20 cellular contexts compared by ENCODE assay signal in genomic region chr6:130577178-130577919, GRCh38.
DNase-seq lines count a peak whose midpoint lies in the region; ATAC-seq and TF ChIP-seq lines count a peak whose summit lies in the region.
"Had no signal": no experiment of that assay in that cellular context is flagged by ENCODE, and none has a peak within 500 bp of the region (broad histone marks: within the 10 kb centered on the region; RNA-seq: fewer than 3 reads in every experiment).

No MANE protein-coding gene starts in this region.

- no peaks in the 10 kb centered on the region for H3K9me3 Mint-ChIP-seq in activated naive CD4-positive, alpha-beta T cell treated with anti-CD3 and anti-CD28 coated beads, Interleukin-2, amount 50 U/mL, for 24 hours
- H3K9me3 Mint-ChIP-seq in activated naive CD4-positive, alpha-beta T cell treated with anti-CD3 and anti-CD28 coated beads, Interleukin-2, amount 50 U/mL, for 72 hours, result peaks cover 0 to 5% of the 10 kb centered on the region in 2 donors
- H3K9me3 Mint-ChIP-seq in T-helper 1 cell treated with Interleukin-12 subunit alpha and Interleukin-12 subunit beta and Interleukin-4 antibody, amounts not matched to agents 30 μg/mL and 1 μg/mL, for 36 hours, result peaks cover 44% of the 10 kb centered on the region
- H3K9me3 Mint-ChIP-seq in central memory CD8-positive, alpha-beta T cell, result no peaks in the 10 kb centered on the region

- whole genome bisulfite sequencing in thyroid gland, 2 donors, result 65 to 71% methylated on average over 7 to 8 of the region's 8 CpGs

- H3K27me3 Mint-ChIP-seq in activated naive CD4-positive, alpha-beta T cell treated with anti-CD3 and anti-CD28 coated beads, Interleukin-2, amount 50 U/mL, for 24 hours, result no peaks in the 10 kb centered on the region
- H3K27me3 Mint-ChIP-seq in T-helper 1 cell treated with Interleukin-12 subunit alpha and Interleukin-12 subunit beta and Interleukin-4 antibody, amounts not matched to agents 30 μg/mL and 1 μg/mL, for 36 hours (ENCODE audit: low read depth), result no peaks in the 10 kb centered on the region
- no peaks in the 10 kb centered on the region for H3K27me3 Mint-ChIP-seq in central memory CD8-positive, alpha-beta T cell

- H3K36me3 Mint-ChIP-seq in activated naive CD4-positive, alpha-beta T cell treated with anti-CD3 and anti-CD28 coated beads, Interleukin-2, amount 50 U/mL, for 24 hours, result no peaks in the 10 kb centered on the region
- H3K36me3 Mint-ChIP-seq in activated naive CD4-positive, alpha-beta T cell treated with anti-CD3 and anti-CD28 coated beads, Interleukin-2, amount 50 U/mL, for 72 hours, result no peaks in the 10 kb centered on the region
- peaks cover 47% of the 10 kb centered on the region for H3K36me3 Mint-ChIP-seq in T-helper 1 cell treated with Interleukin-12 subunit alpha and Interleukin-12 subunit beta and Interleukin-4 antibody, amounts not matched to agents 30 μg/mL and 1 μg/mL, for 36 hours (ENCODE audit: low read depth)
- peaks cover 9% of the 10 kb centered on the region for H3K36me3 Mint-ChIP-seq in central memory CD8-positive, alpha-beta T cell (ENCODE audit: insufficient read depth)

- no peak for ATAC-seq in activated naive CD4-positive, alpha-beta T cell treated with anti-CD3 and anti-CD28 coated beads, Interleukin-2, amount 50 U/mL, for 72 hours
- ATAC-seq in central memory CD8-positive, alpha-beta T cell (replicated peaks; ENCODE audit: extremely low read depth, poor library complexity, severe bottlenecking), result peak; percentile 47
- ATAC-seq: K562, left lung, upper lobe of right lung had no signal

- H3K27ac ChIP-seq in thyroid gland, result no peak overlapping the region
- H3K27ac ChIP-seq: esophagus squamous epithelium, left lung, right atrium auricular region, RWPE1 had no signal

- H3K4me1 ChIP-seq in thyroid gland, result no peaks in the 10 kb centered on the region
- H3K4me1 ChIP-seq: esophagus squamous epithelium, left lung, right atrium auricular region, upper lobe of right lung had no signal

- no peaks in the 10 kb centered on the region for H3K27me3 ChIP-seq in thyroid gland
- H3K27me3 ChIP-seq: esophagus squamous epithelium, left lung, right atrium auricular region, upper lobe of right lung had no signal

- H3K4me1 Mint-ChIP-seq in activated naive CD4-positive, alpha-beta T cell treated with anti-CD3 and anti-CD28 coated beads, Interleukin-2, amount 50 U/mL, for 24 hours, result peaks cover 56% of the 10 kb centered on the region
- peaks cover 51% of the 10 kb centered on the region for H3K4me1 Mint-ChIP-seq in T-helper 1 cell treated with Interleukin-12 subunit alpha and Interleukin-12 subunit beta and Interleukin-4 antibody, amounts not matched to agents 30 μg/mL and 1 μg/mL, for 36 hours (ENCODE audit: low read depth)
- H3K4me1 Mint-ChIP-seq in central memory CD8-positive, alpha-beta T cell, result peaks cover 42% of the 10 kb centered on the region

- no peak overlapping the region for H3K4me3 ChIP-seq in thyroid gland (replicated peaks in 1 of 3)
- H3K4me3 ChIP-seq: esophagus squamous epithelium, K562, left lung, right atrium auricular region, upper lobe of right lung had no signal

- no peak for DNase-seq in activated naive CD4-positive, alpha-beta T cell treated with anti-CD3 and anti-CD28 coated beads, Interleukin-2, amount 50 U/mL, for 72 hours (ENCODE audit: low spot score in 2 of 2)
- no peak for DNase-seq in central memory CD8-positive, alpha-beta T cell (ENCODE audit: low spot score in 2 of 2)
- DNase-seq in stimulated activated naive CD4-positive, alpha-beta T cell treated with Interleukin-2 at 50 U/mL for 16 hours (lab: John Stamatoyannopoulos, UW), result no peak
- DNase-seq in thyroid gland (no peak), NCI-H748 treated with DMSO at 0.1 percent for 48 hours (lab: John Stamatoyannopoulos, UW) (no peak), cardiac septum (ENCODE audit: low spot score) (no peak)
- DNase-seq: activated CD8-positive, alpha-beta memory T cell treated with anti-CD3 and anti-CD28 coated beads for 24 hours; Calu3; esophagus squamous epithelium; left lung; MV-4-11; NCI-H1930; NCI-H446; nucleus accumbens; upper lobe of right lung had no signal

- TF ChIP-seq POLR2A in thyroid gland (IDR thresholded peaks at IDR 0.05), result no peak

- H3K36me3 ChIP-seq in thyroid gland, result no peaks in the 10 kb centered on the region
- H3K36me3 ChIP-seq: esophagus squamous epithelium, left lung, right atrium auricular region, upper lobe of right lung had no signal

- intact Hi-C loops in thyroid gland (cut with DNase I) (no loop called here), cardiac septum (cut with DNase I) (no loop called here)

- no peaks in the 10 kb centered on the region for H3K9me3 ChIP-seq in thyroid gland
- H3K9me3 ChIP-seq: esophagus squamous epithelium, left lung, right atrium auricular region, upper lobe of right lung had no signal

- peak overlapping the region; percentile 49 for H3K4me3 Mint-ChIP-seq in activated naive CD4-positive, alpha-beta T cell treated with anti-CD3 and anti-CD28 coated beads, Interleukin-2, amount 50 U/mL, for 24 hours
- H3K4me3 Mint-ChIP-seq in T-helper 1 cell treated with Interleukin-12 subunit alpha and Interleukin-12 subunit beta and Interleukin-4 antibody, amounts not matched to agents 30 μg/mL and 1 μg/mL, for 36 hours, result peak overlapping the region; percentile 77
- peak overlapping the region; percentile 73 for H3K4me3 Mint-ChIP-seq in central memory CD8-positive, alpha-beta T cell

- peak overlapping the region; percentile 78 for H3K27ac Mint-ChIP-seq in activated naive CD4-positive, alpha-beta T cell treated with anti-CD3 and anti-CD28 coated beads, Interleukin-2, amount 50 U/mL, for 24 hours
- peak overlapping the region in 1 of 2 donors; percentile 1 for H3K27ac Mint-ChIP-seq in activated naive CD4-positive, alpha-beta T cell treated with anti-CD3 and anti-CD28 coated beads, Interleukin-2, amount 50 U/mL, for 72 hours
- peak overlapping the region; percentile 78 for H3K27ac Mint-ChIP-seq in T-helper 1 cell treated with Interleukin-12 subunit alpha and Interleukin-12 subunit beta and Interleukin-4 antibody, amounts not matched to agents 30 μg/mL and 1 μg/mL, for 36 hours
- H3K27ac Mint-ChIP-seq in central memory CD8-positive, alpha-beta T cell (ENCODE audit: low read depth), result peak overlapping the region; percentile 54

- TF ChIP-seq CTCF in thyroid gland (IDR thresholded peaks at IDR 0.05), result no peak
